21 cellular contexts compared by ENCODE assay signal in genomic region chr5:178106086-178106485, GRCh38. TPM values are rescaled to one million over a fixed set of nuclear protein-coding genes. Genes with fewer than 3 reads are reported as not detected.
DNase-seq lines count a peak whose midpoint lies in the region; ATAC-seq, FAIRE-seq and TF ChIP-seq lines count a peak whose summit lies in the region.
"Had no signal": no experiment of that assay in that cellular context is flagged by ENCODE, and none has a peak within 500 bp of the region (broad histone marks: within the 10 kb centered on the region; RNA-seq: fewer than 3 reads in every experiment).

No MANE protein-coding gene starts in this region.

- CTCF ChIA-PET in K562 (lab: Yijun Ruan, JAX; ENCODE audit: low intra/inter-chr PET ratio), result no interaction called here

- H2AFZ ChIP-seq in OCI-LY3 (ENCODE audit: low read depth, low read length) (peak overlapping the region; percentile 97; the same call in 1 of the 2 replicates), K562 (ENCODE audit: low read depth, low read length) (no peak overlapping the region)
- H2AFZ ChIP-seq: GM23338 had no signal

- intact Hi-C loops in K562 (cut with micrococcal nuclease) (no loop called here), left lung (cut with DNase I) (no loop called here)

- no peak for TF ChIP-seq RAD21 in K562 (CRISPR knock-in tag; conservative IDR thresholded peaks at IDR 0.05 in 1 of 2, IDR thresholded peaks at IDR 0.05 in 1 of 2)

- H3K27me3 Mint-ChIP-seq in stimulated activated memory B cell treated with anti-CD40 and anti-IgM and Interleukin-4, amounts not matched to agents 10 μg/mL and 1 μg/mL and 100 μg/mL, for 72 hours, result no peaks in the 10 kb centered on the region
- H3K27me3 Mint-ChIP-seq: B cell had no signal

- H4K20me1 ChIP-seq in OCI-LY3 (ENCODE audit: insufficient read depth, low read length) (no peaks in the 10 kb centered on the region), K562 (replicated peaks; ENCODE audit: control insufficient read depth, insufficient read depth, low read length) (no peaks in the 10 kb centered on the region)
- H4K20me1 ChIP-seq: BLaER1 had no signal

- H3K79me2 ChIP-seq in OCI-LY3 (ENCODE audit: low read length) (no peaks in the 10 kb centered on the region), K562 (ENCODE audit: control insufficient read depth, insufficient read depth, low read length) (no peaks in the 10 kb centered on the region)

- H3K27ac ChIP-seq in OCI-LY3 (ENCODE audit: low read length) (no peak overlapping the region), RWPE2 (ENCODE audit: poor library complexity, severe bottlenecking) (peak overlapping the region; percentile 4), K562 (ENCODE audit: extremely low read depth, low read depth, low read length) (no peak overlapping the region), left lung (no peak overlapping the region)
- H3K27ac ChIP-seq: 22Rv1, BLaER1, C4-2B had no signal

- no peak for FAIRE-seq in K562 (lab: Jason Lieb, UNC)
- FAIRE-seq in RCC 7860 (lab: Jason Lieb, UNC), result no peak
- FAIRE-seq: A204.1, G401.6 had no signal

- BruUV-seq in K562 (replicated peaks; lab: Mats Ljungman, UMichigan), result no TSS peak

- no peaks in the 10 kb centered on the region; the same call in 1 of the 2 replicates for H3K27me3 ChIP-seq in OCI-LY3 (ENCODE audit: low read depth, low read length)
- H3K27me3 ChIP-seq in RWPE2 (ENCODE audit: insufficient read depth, poor library complexity, severe bottlenecking), result no peaks in the 10 kb centered on the region
- H3K27me3 ChIP-seq in K562 (ENCODE audit: control insufficient read depth in 2 of 2, insufficient read depth in 2 of 2, low read length in 2 of 2), result no peaks in the 10 kb centered on the region
- peaks cover 0 to 10% of the 10 kb centered on the region in 2 donors for H3K27me3 ChIP-seq in left lung
- H3K27me3 ChIP-seq: BLaER1 had no signal

- no peak for TF ChIP-seq POLR2A in K562 (conservative IDR thresholded peaks at IDR 0.05)

- H3K36me3 ChIP-seq in OCI-LY3 (replicated peaks; ENCODE audit: low read depth, low read length), result no peaks in the 10 kb centered on the region
- H3K36me3 ChIP-seq in RWPE2 (ENCODE audit: low read depth), result no peaks in the 10 kb centered on the region
- no peaks in the 10 kb centered on the region for H3K36me3 ChIP-seq in K562 (ENCODE audit: control insufficient read depth, insufficient read depth, low read length)
- H3K36me3 ChIP-seq in left lung, result no peaks in the 10 kb centered on the region
- H3K36me3 ChIP-seq: BLaER1 had no signal

- peaks cover 57% of the 10 kb centered on the region for H3K4me1 Mint-ChIP-seq in stimulated activated memory B cell treated with anti-CD40 and anti-IgM and Interleukin-4, amounts not matched to agents 10 μg/mL and 1 μg/mL and 100 μg/mL, for 72 hours

- H3K9ac ChIP-seq in OCI-LY3 (ENCODE audit: low read length) (no peak overlapping the region), K562 (ENCODE audit: insufficient read depth in 1 of 2, low read depth in 2 of 2, low read length in 2 of 2) (no peak overlapping the region)
- H3K9ac ChIP-seq: BLaER1 had no signal

- H3K4me1 ChIP-seq in OCI-LY3 (ENCODE audit: low read length) (peaks cover 25% of the 10 kb centered on the region), RWPE2 (ENCODE audit: insufficient read depth, poor library complexity, severe bottlenecking) (peaks cover 26% of the 10 kb centered on the region), K562 (replicated peaks in 1 of 2; ENCODE audit: control insufficient read depth in 2 of 2, insufficient read depth in 2 of 2, low read length in 2 of 2) (peaks cover 0 to 8% of the 10 kb centered on the region in 2 experiments; a peak in 1 of 5 replicates), left lung (peaks cover 0 to 13% of the 10 kb centered on the region in 2 donors)
- H3K4me1 ChIP-seq: Caco-2 had no signal

- H3K4me3 Mint-ChIP-seq in stimulated activated memory B cell treated with anti-CD40 and anti-IgM and Interleukin-4, amounts not matched to agents 10 μg/mL and 1 μg/mL and 100 μg/mL, for 72 hours, result no peak overlapping the region
- H3K4me3 Mint-ChIP-seq: B cell; CD4-positive, CD25-positive, alpha-beta regulatory T cell; CD8-positive, alpha-beta T cell; GM23338; H9 had no signal

- in situ Hi-C loops in K562 (cut with MboI), result no loop called here

- H3K9me3 ChIP-seq in OCI-LY3 (ENCODE audit: insufficient read depth, low read length) (no peaks in the 10 kb centered on the region), RWPE2 (ENCODE audit: severe bottlenecking) (no peaks in the 10 kb centered on the region), K562 (replicated peaks; ENCODE audit: control insufficient read depth, insufficient read depth, low read depth, low read length) (no peaks in the 10 kb centered on the region; the same call in 1 of the 2 replicates), left lung (no peaks in the 10 kb centered on the region)
- H3K9me3 ChIP-seq: BLaER1, Caco-2 had no signal

- H3K4me2 ChIP-seq in OCI-LY3 (ENCODE audit: low read length), result peak overlapping the region; percentile 80
- H3K4me2 ChIP-seq in K562 (ENCODE audit: insufficient read depth, low read length), result no peak overlapping the region
- H3K4me2 ChIP-seq: BLaER1, GM23338 had no signal

- H3K36me3 Mint-ChIP-seq in stimulated activated memory B cell treated with anti-CD40 and anti-IgM and Interleukin-4, amounts not matched to agents 10 μg/mL and 1 μg/mL and 100 μg/mL, for 72 hours, result no peaks in the 10 kb centered on the region
- H3K36me3 Mint-ChIP-seq: CD4-positive, CD25-positive, alpha-beta regulatory T cell; CD8-positive, alpha-beta T cell had no signal

- peak overlapping the region; percentile 15 for H3K27ac Mint-ChIP-seq in stimulated activated memory B cell treated with anti-CD40 and anti-IgM and Interleukin-4, amounts not matched to agents 10 μg/mL and 1 μg/mL and 100 μg/mL, for 72 hours
- H3K27ac Mint-ChIP-seq: B cell; CD4-positive, CD25-positive, alpha-beta regulatory T cell; CD8-positive, alpha-beta T cell; GM23338 had no signal

- DNase-seq in RWPE2 (ENCODE audit: low spot score), result no peak
- no peak for DNase-seq in K562 (ENCODE audit: extremely low read depth in 1 of 4, low spot score in 3 of 4)
- DNase-seq in RCC 7860 (ENCODE audit: low spot score), result no peak
- DNase-seq in left lung, result no peak
- DNase-seq: Caco-2; CD4-positive, CD25-positive, alpha-beta regulatory T cell; CD8-positive, alpha-beta T cell; DMS153; DND-41; H9 had no signal

- no peak for TF ChIP-seq EP300 in K562 (IDR thresholded peaks at IDR 0.05; ENCODE audit: low read length)

- no peaks in the 10 kb centered on the region for H3K9me1 ChIP-seq in K562 (ENCODE audit: control insufficient read depth, insufficient read depth, low read length)

- WGBS in K562 (ENCODE audit: insufficient coverage, low coverage, missing lambda C conversion rate), result 22% methylated on average over 4 of the region's 4 CpGs

- no peaks in the 10 kb centered on the region for H3K9me3 Mint-ChIP-seq in stimulated activated memory B cell treated with anti-CD40 and anti-IgM and Interleukin-4, amounts not matched to agents 10 μg/mL and 1 μg/mL and 100 μg/mL, for 72 hours
- H3K9me3 Mint-ChIP-seq: CD4-positive, CD25-positive, alpha-beta regulatory T cell; CD8-positive, alpha-beta T cell; GM23338 had no signal

- ATAC-seq in RWPE2 (ENCODE audit: low read depth), result no peak
- ATAC-seq in K562, result no peak
- ATAC-seq in stimulated activated memory B cell treated with anti-CD40 and anti-IgM and Interleukin-4, amounts not matched to agents 10 μg/mL and 1 μg/mL and 100 μg/mL, for 72 hours, result no peak
- ATAC-seq in HG03175 (IDR thresholded peaks at IDR 0.05; ENCODE audit: unreplicated experiment), result no peak
- no peak for ATAC-seq in left lung
- ATAC-seq: CD8-positive, alpha-beta T cell; GM23338; HCT116 had no signal

- POLR2A ChIA-PET in K562 (lab: Yijun Ruan, JAX), result interaction anchor here (0.6 to 1.1 kb wide), 2 partner anchors 12 to 18 kb away, joined by 3 read pairs; no protein-coding TSS in a partner anchor

- H3K4me3 ChIP-seq in OCI-LY3 (ENCODE audit: low read length) (no peak overlapping the region), RWPE2 (ENCODE audit: severe bottlenecking) (no peak overlapping the region), K562 (no peak overlapping the region), left lung (no peak overlapping the region)
- H3K4me3 ChIP-seq: BLaER1, GM23338 had no signal

- TF ChIP-seq CTCF in OCI-LY3 (IDR thresholded peaks at IDR 0.05; ENCODE audit: low read depth, low read length), result no peak
- TF ChIP-seq CTCF in RWPE2 (IDR thresholded peaks at IDR 0.05; ENCODE audit: poor library complexity, severe bottlenecking), result no peak
- no peak for TF ChIP-seq CTCF in K562 (IDR thresholded peaks at IDR 0.05 in 2 of 3, conservative IDR thresholded peaks at IDR 0.05 in 1 of 3; ENCODE audit: insufficient read depth in 2 of 3, low read depth in 1 of 3, low read length in 3 of 3)
- no peak for TF ChIP-seq CTCF in left lung (IDR thresholded peaks at IDR 0.05)

RNA-seq across cellular contexts. Expression of gene N4BP3, which starts 7.2 kb away (rescaled TPM):
- 7.7 and 21.3 TPM in 2 replicates for total RNA-seq in K562 (2011; cell fraction: chromatin; rRNA removed; ENCODE audit: low replicate concordance)
- 14.7 and 14.9 TPM in 2 replicates for total RNA-seq in K562 (2011; cell fraction: nucleolus; rRNA removed)
- total RNA-seq in K562 (2011; cell fraction: nucleoplasm; rRNA removed), result 10.3 and 11.8 TPM in 2 replicates
- total RNA-seq in K562 (2014; rRNA removed) (6.4 and 7.1 TPM in 2 replicates), K562 (2014; rRNA removed; fragmentation: Illumina TruSeq; extraction: Trizol) (0.73 and 1.2 TPM in 2 replicates), K562 (2015; rRNA removed; fragmentation: Illumina TruSeq; extraction: Trizol) (2.4 TPM in 2 replicates), K562 (2021) (6.6 and 7.0 TPM in 2 replicates), left lung (1 to 10 TPM; 3.6 to 6.2 TPM)
- polyA plus RNA-seq in K562 (2011; rRNA removed) (3.4 and 3.5 TPM in 2 replicates), K562 (2014; fragmentation: Illumina TruSeq; extraction: Trizol) (1.8 and 3.2 TPM in 2 replicates), K562 (2014; fragmentation: Nextera tagmentation; extraction: Ambion mirVana) (under 1 TPM; 0.06 to 0.10 TPM), K562 (2014; rRNA removed) (4.0 and 4.7 TPM in 2 replicates)
- polyA plus RNA-seq in K562 (2011; cell fraction: cytosol; rRNA removed), result 3.6 and 8.3 TPM in 2 replicates
- polyA plus RNA-seq in K562 (2011; cell fraction: nucleus; rRNA removed), result 7.7 and 13.0 TPM in 2 replicates
- polyA plus RNA-seq in K562 (2012), result 3.4 and 4.5 TPM in 2 replicates
- polyA minus RNA-seq in K562 (2011; rRNA and poly(A)+ RNA removed), result 1.9 and 3.2 TPM in 2 replicates
- 4.7 and 5.6 TPM in 2 replicates for polyA minus RNA-seq in K562 (2011; cell fraction: cytosol; rRNA and poly(A)+ RNA removed)
- polyA minus RNA-seq in K562 (2011; cell fraction: nucleus; rRNA and poly(A)+ RNA removed), result 7.0 and 7.4 TPM in 2 replicates

RNA-seq across cellular contexts. Expression of gene RMND5B, which starts 24.7 kb away (rescaled TPM):
- 123 and 227 TPM in 2 replicates for total RNA-seq in K562 (2011; cell fraction: chromatin; rRNA removed; ENCODE audit: low replicate concordance)
- 112 and 125 TPM in 2 replicates for total RNA-seq in K562 (2011; cell fraction: nucleolus; rRNA removed)
- total RNA-seq in K562 (2011; cell fraction: nucleoplasm; rRNA removed), result 135 and 197 TPM in 2 replicates
- 37.0 and 39.0 TPM in 2 replicates for total RNA-seq in K562 (2014; rRNA removed)
- 16.9 and 21.1 TPM in 2 replicates for total RNA-seq in K562 (2014; rRNA removed; fragmentation: Illumina TruSeq; extraction: Trizol)
- total RNA-seq in K562 (2015; rRNA removed; fragmentation: Illumina TruSeq; extraction: Trizol), result 19.2 and 20.3 TPM in 2 replicates
- total RNA-seq in K562 (2021), result 53.6 and 54.8 TPM in 2 replicates
- polyA plus RNA-seq in K562 (2011; rRNA removed), result 54.3 and 57.0 TPM in 2 replicates
- polyA plus RNA-seq in K562 (2011; cell fraction: cytosol; rRNA removed), result 52.6 and 79.7 TPM in 2 replicates
- 95.5 and 159 TPM in 2 replicates for polyA plus RNA-seq in K562 (2011; cell fraction: nucleus; rRNA removed)
- polyA plus RNA-seq in K562 (2012), result 47.6 and 49.2 TPM in 2 replicates
- polyA plus RNA-seq in K562 (2014; fragmentation: Illumina TruSeq; extraction: Trizol), result 28.3 and 36.1 TPM in 2 replicates
- polyA plus RNA-seq in K562 (2014; fragmentation: Nextera tagmentation; extraction: Ambion mirVana), result 1 to 10 TPM; 2.6 to 4.4 TPM
- 44.3 and 45.0 TPM in 2 replicates for polyA plus RNA-seq in K562 (2014; rRNA removed)
- polyA minus RNA-seq in K562 (2011; rRNA and poly(A)+ RNA removed), result 39.4 and 55.6 TPM in 2 replicates
- 23.1 and 24.5 TPM in 2 replicates for polyA minus RNA-seq in K562 (2011; cell fraction: cytosol; rRNA and poly(A)+ RNA removed)
- polyA minus RNA-seq in K562 (2011; cell fraction: nucleus; rRNA and poly(A)+ RNA removed), result 43.0 and 45.6 TPM in 2 replicates
- 10 to 100 TPM; 30.8 to 41.5 TPM for total RNA-seq in left lung

RNA-seq across cellular contexts. Expression of gene NHP2, which starts 47.6 kb away (rescaled TPM):
- total RNA-seq in K562 (2011; cell fraction: chromatin; rRNA removed; ENCODE audit: low replicate concordance), result 43.3 and 92.9 TPM in 2 replicates
- total RNA-seq in K562 (2011; cell fraction: nucleolus; rRNA removed), result 96.6 and 97.4 TPM in 2 replicates
- 76.8 and 91.9 TPM in 2 replicates for total RNA-seq in K562 (2011; cell fraction: nucleoplasm; rRNA removed)
- 559 and 622 TPM in 2 replicates for total RNA-seq in K562 (2014; rRNA removed)
- total RNA-seq in K562 (2014; rRNA removed; fragmentation: Illumina TruSeq; extraction: Trizol), result 128 and 144 TPM in 2 replicates
- total RNA-seq in K562 (2015; rRNA removed; fragmentation: Illumina TruSeq; extraction: Trizol), result 255 and 258 TPM in 2 replicates
- total RNA-seq in K562 (2021), result 304 and 309 TPM in 2 replicates
- polyA plus RNA-seq in K562 (2011; rRNA removed), result 140 and 146 TPM in 2 replicates
- 191 and 212 TPM in 2 replicates for polyA plus RNA-seq in K562 (2011; cell fraction: cytosol; rRNA removed)
- polyA plus RNA-seq in K562 (2011; cell fraction: nucleus; rRNA removed), result 106 and 110 TPM in 2 replicates
- 178 and 294 TPM in 2 replicates for polyA plus RNA-seq in K562 (2012)
- polyA plus RNA-seq in K562 (2014; fragmentation: Illumina TruSeq; extraction: Trizol), result 143 and 312 TPM in 2 replicates
- polyA plus RNA-seq in K562 (2014; fragmentation: Nextera tagmentation; extraction: Ambion mirVana), result 100 to 1,000 TPM in 1 of 2 experiments, 10 to 100 TPM in 1; 52.8 to 124 TPM
- polyA plus RNA-seq in K562 (2014; rRNA removed), result 302 and 369 TPM in 2 replicates
- polyA minus RNA-seq in K562 (2011; rRNA and poly(A)+ RNA removed), result 66.3 and 75.7 TPM in 2 replicates
- 79.6 and 136 TPM in 2 replicates for polyA minus RNA-seq in K562 (2011; cell fraction: cytosol; rRNA and poly(A)+ RNA removed)
- 44.0 and 63.9 TPM in 2 replicates for polyA minus RNA-seq in K562 (2011; cell fraction: nucleus; rRNA and poly(A)+ RNA removed)
- total RNA-seq in left lung, result 100 to 1,000 TPM in 1 of 2 donors, 10 to 100 TPM in 1; 65.0 to 105 TPM
